Comparison of ENCODE assay signal across 8 cellular contexts in genomic region chr14:61470261-61470953, GRCh38.
DNase-seq lines count a peak whose midpoint lies in the region; ATAC-seq and TF ChIP-seq lines count a peak whose summit lies in the region.

No MANE protein-coding gene starts in this region.

- no peaks in the 10 kb centered on the region for H3K27me3 ChIP-seq in PC-3 (ENCODE audit: low read length)
- no peaks in the 10 kb centered on the region for H3K27me3 ChIP-seq in dorsolateral prefrontal cortex

- H3K9me2 ChIP-seq in PC-3 (replicated peaks; ENCODE audit: low read length): no peaks in the 10 kb centered on the region

- no peaks in the 10 kb centered on the region for H4K20me1 ChIP-seq in PC-3 (ENCODE audit: low read length)

- H3K4me1 Mint-ChIP-seq in activated naive CD4-positive, alpha-beta T cell treated with anti-CD3 and anti-CD28 coated beads, Interleukin-2, amount 50 U/mL, for 24 hours: peaks cover 96% of the 10 kb centered on the region
- H3K4me1 Mint-ChIP-seq in natural killer cell: peaks cover 92 to 95% of the 10 kb centered on the region in 2 donors

- no peak for DNase-seq in activated naive CD4-positive, alpha-beta T cell treated with anti-CD3 and anti-CD28 coated beads, Interleukin-2, amount 50 U/mL, for 16 hours
- peak; percentile 92 for DNase-seq in PC-3
- peak in 1 of 10 donors; percentile 40 for DNase-seq in dorsolateral prefrontal cortex
- no peak for DNase-seq in natural killer cell
- no peak for DNase-seq in anterior cingulate cortex (lab: John Stamatoyannopoulos, UW)

- peaks cover 4% of the 10 kb centered on the region for H3F3A ChIP-seq in PC-3 (ENCODE audit: low read length, unreplicated experiment)

- no peaks in the 10 kb centered on the region for H3K9me3 ChIP-seq in PC-3 (ENCODE audit: low read length)

- no peaks in the 10 kb centered on the region for H3K27me3 Mint-ChIP-seq in activated naive CD4-positive, alpha-beta T cell treated with anti-CD3 and anti-CD28 coated beads, Interleukin-2, amount 50 U/mL, for 24 hours
- H3K27me3 Mint-ChIP-seq in natural killer cell (ENCODE audit: low read depth in 2 of 2): no peaks in the 10 kb centered on the region

- no peaks in the 10 kb centered on the region for H3K9me3 Mint-ChIP-seq in activated naive CD4-positive, alpha-beta T cell treated with anti-CD3 and anti-CD28 coated beads, Interleukin-2, amount 50 U/mL, for 24 hours
- H3K9me3 Mint-ChIP-seq in natural killer cell: no peaks in the 10 kb centered on the region

- no peaks in the 10 kb centered on the region for H3K36me3 ChIP-seq in PC-3 (ENCODE audit: low read depth, low read length)

- ATAC-seq in PC-3 (peak; percentile 39), natural killer cell (no peak), GM18867 (IDR thresholded peaks at IDR 0.05; ENCODE audit: unreplicated experiment) (no peak), HG02870 (IDR thresholded peaks at IDR 0.05; ENCODE audit: unreplicated experiment) (no peak)

- CTCF ChIA-PET in PC-3 (lab: Charles Lee): interaction anchor here (0.6 to 1.4 kb wide), 8 partner anchors 21 to 227 kb away, joined by 3 to 8 read pairs (median 4); partner anchors contain the start of gene TMEM30B

- H3K79me2 ChIP-seq in PC-3 (ENCODE audit: low read length): peaks cover 24% of the 10 kb centered on the region

- H3K27ac ChIP-seq in PC-3 (ENCODE audit: low read length) (peak overlapping the region; percentile 93), dorsolateral prefrontal cortex (peak overlapping the region in 39 of 59 donors; percentile 8 to 78 (median 49))

- H3K36me3 Mint-ChIP-seq in activated naive CD4-positive, alpha-beta T cell treated with anti-CD3 and anti-CD28 coated beads, Interleukin-2, amount 50 U/mL, for 24 hours: peaks cover 27% of the 10 kb centered on the region
- H3K36me3 Mint-ChIP-seq in natural killer cell: no peaks in the 10 kb centered on the region

- peak overlapping the region; percentile 94 for H3K27ac Mint-ChIP-seq in activated naive CD4-positive, alpha-beta T cell treated with anti-CD3 and anti-CD28 coated beads, Interleukin-2, amount 50 U/mL, for 24 hours
- H3K27ac Mint-ChIP-seq in natural killer cell: no peak overlapping the region

- no TSS peak for BruUV-seq in PC-3 (replicated peaks; lab: Mats Ljungman, UMichigan)

- peaks cover 58% of the 10 kb centered on the region for H3K4me1 ChIP-seq in PC-3 (ENCODE audit: insufficient read depth, low read length)

- POLR2A ChIA-PET in PC-3 (lab: Charles Lee; ENCODE audit: unreplicated experiment): interaction anchor here (0.6 to 0.7 kb wide), 3 partner anchors 161 to 265 kb away, joined by 3 to 7 read pairs (median 4); no protein-coding TSS in a partner anchor

- H3K4me3 ChIP-seq in PC-3 (ENCODE audit: low read length) (no peak overlapping the region), dorsolateral prefrontal cortex (peak overlapping the region in 31 of 59 donors; percentile 1 to 57 (median 29))

- H2AFZ ChIP-seq in PC-3 (ENCODE audit: low read length): no peak overlapping the region

- intact Hi-C loops in PC-3 (cut with micrococcal nuclease): loop anchor here (2.0 to 10.0 kb wide), 3 partner anchors 168 to 554 kb away; no protein-coding TSS in a partner anchor
- intact Hi-C loops in dorsolateral prefrontal cortex (cut with DNase I): no loop called here
- intact Hi-C loops in natural killer cell (cut with micrococcal nuclease): loop anchor here (10.0 kb wide), 1 partner anchor 124 kb away; no protein-coding TSS in a partner anchor

- H3K9ac ChIP-seq in PC-3 (ENCODE audit: low read length): peak overlapping the region; percentile 83

- H3K4me3 Mint-ChIP-seq in activated naive CD4-positive, alpha-beta T cell treated with anti-CD3 and anti-CD28 coated beads, Interleukin-2, amount 50 U/mL, for 24 hours: peak overlapping the region; percentile 93
- peak overlapping the region; percentile 93 for H3K4me3 Mint-ChIP-seq in natural killer cell

- peak; percentile 72 for TF ChIP-seq CTCF in PC-3 (conservative IDR thresholded peaks at IDR 0.05; ENCODE audit: low read depth, low read length)
- peak in 25 of 56 donors; percentile 4 to 38 (median 19) for TF ChIP-seq CTCF in dorsolateral prefrontal cortex (IDR thresholded peaks at IDR 0.05 in 54 of 56, conservative IDR thresholded peaks at IDR 0.05 in 2 of 56; ENCODE audit: low read depth in 1 of 56, partially characterized antibody in 56 of 56)
- TF ChIP-seq CTCF in natural killer cell (IDR thresholded peaks at IDR 0.05): no peak

- peak overlapping the region; percentile 91 for H3K4me2 ChIP-seq in PC-3 (ENCODE audit: low read length)

Comparison
In these comparisons a context has a peak if more than half of its experiments do, and no peak if none do; other contexts are left out.
1. intact Hi-C loops: an anchor here in PC-3 (2.0 to 10.0 kb wide) and natural killer cell (10.0 kb wide); none called in dorsolateral prefrontal cortex.